In the genomic region with DNA sequence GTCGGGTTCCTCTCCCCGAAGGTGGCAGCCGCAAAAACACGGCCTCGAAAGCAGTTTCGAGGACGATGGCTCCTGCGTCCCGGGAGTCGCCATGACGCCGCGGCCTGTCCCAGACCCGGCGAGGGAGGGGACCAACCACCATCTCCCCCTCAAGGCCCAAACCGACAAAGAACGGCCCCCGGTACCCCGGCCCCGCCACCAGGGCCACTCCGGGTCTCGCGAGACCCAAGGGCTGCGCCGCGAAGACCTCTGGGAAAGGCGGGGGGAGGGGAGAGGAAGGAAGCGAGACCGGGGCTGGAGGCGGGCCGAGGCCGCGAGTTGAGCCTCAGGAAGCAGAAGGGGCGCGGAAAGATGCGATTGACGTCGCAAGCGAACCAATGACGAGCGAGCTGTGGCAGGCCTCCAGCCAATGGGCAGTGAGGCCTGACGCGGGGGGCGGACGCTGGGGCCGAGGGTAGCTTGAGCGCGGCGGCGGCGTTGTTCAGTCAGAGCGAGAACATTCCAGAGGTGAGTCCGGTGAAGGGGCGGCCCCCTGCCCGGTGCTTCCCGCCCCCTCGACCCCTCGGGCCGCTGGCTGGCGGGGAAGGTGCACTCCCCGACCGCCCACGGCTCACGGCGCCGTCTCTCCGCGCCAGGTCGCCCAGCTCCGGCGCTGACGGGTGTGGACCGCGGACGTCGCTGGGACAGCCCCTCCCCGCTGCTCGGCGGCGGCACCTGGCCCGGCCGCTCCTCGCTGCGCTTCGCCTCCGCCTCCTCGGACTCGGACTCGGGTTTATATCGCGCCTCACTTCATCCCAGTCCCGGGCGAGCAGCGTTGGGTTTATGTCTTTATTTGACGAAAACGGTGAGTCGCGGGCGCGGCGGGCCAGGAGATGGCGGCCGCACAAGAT, we compare ENCODE assay signal across 8 cellular contexts. TPM values are rescaled to one million over a fixed set of nuclear protein-coding genes. Genes with fewer than 3 reads are reported as not detected.
DNase-seq lines count a peak whose midpoint lies in the region; ATAC-seq and TF ChIP-seq lines count a peak whose summit lies in the region.

Gene EIF5 (plus strand): TSS at position 484 of the 890 bp plus-strand sequence. CDS start 1,624 bp downstream, outside the sequence.

- H3K4me3 ChIP-seq in heart right ventricle (peak within 1 kb of the TSS; percentile 70 to 98 (median 92)), upper lobe of right lung (peak within 1 kb of the TSS; percentile 96)

- ATAC-seq in HG02870 (IDR thresholded peaks at IDR 0.05; ENCODE audit: unreplicated experiment) (peak; percentile 86), heart right ventricle (peak; percentile 95 to 99 (median 97)), upper lobe of right lung (peak; percentile 94)

- in situ Hi-C loops in GM13976 (cut with MboI; ENCODE audit: low sequenced_read_pairs, unreplicated experiment) = no loop called here

- H3K4me1 ChIP-seq in heart right ventricle (peaks cover 7 to 46% (median 33%) of the 10 kb centered on the region in 9 donors), upper lobe of right lung (peaks cover 27% of the 10 kb centered on the region)

- no peaks in the 10 kb centered on the region for H3K27me3 ChIP-seq in heart right ventricle
- no peaks in the 10 kb centered on the region for H3K27me3 ChIP-seq in upper lobe of right lung

- H3K9me3 ChIP-seq in heart right ventricle = no peaks in the 10 kb centered on the region
- no peaks in the 10 kb centered on the region for H3K9me3 ChIP-seq in upper lobe of right lung

- peaks cover 6 to 39% (median 33%) of the 10 kb centered on the region in 9 donors for H3K36me3 ChIP-seq in heart right ventricle
- peaks cover 39% of the 10 kb centered on the region for H3K36me3 ChIP-seq in upper lobe of right lung

- no peak for TF ChIP-seq CTCF in GM13976 (IDR thresholded peaks at IDR 0.05; ENCODE audit: borderline replicate concordance, control extremely low read depth, extremely low read depth, insufficient read depth, missing control alignments)
- peak in 4 of 9 donors; percentile 20 to 39 (median 24) for TF ChIP-seq CTCF in heart right ventricle (IDR thresholded peaks at IDR 0.05)
- no peak for TF ChIP-seq CTCF in upper lobe of right lung (IDR thresholded peaks at IDR 0.05)

- whole genome bisulfite sequencing in heart right ventricle, 2 donors = 0% methylated on average over 97 to 103 of the region's 103 CpGs

- H3K27ac ChIP-seq in heart right ventricle (peak within 1 kb of the TSS; percentile 97 to 100 (median 100)), upper lobe of right lung (peak within 1 kb of the TSS; percentile 100)

- DNase-seq in GM13976 (ENCODE audit: low spot score) (peak; percentile 97), NCI-H146 treated with DMSO at 0.1 percent for 48 hours (lab: John Stamatoyannopoulos, UW; ENCODE audit: unreplicated experiment) (peak; percentile 99), amniotic epithelial cell (ENCODE audit: low read depth) (peak; percentile 96), heart right ventricle (peak; percentile 98 to 100), posterior vena cava (ENCODE audit: low spot score) (peak; percentile 100), upper lobe of right lung (peak; percentile 99)

- intact Hi-C loops in T-helper 1 cell treated with Interleukin-12 subunit alpha and Interleukin-12 subunit beta and Interleukin-4 antibody, amounts not matched to agents 30 ng/mL and 1 ng/mL, for 36 hours (cut with micrococcal nuclease) = loop anchor here (1.0 to 10.0 kb wide), 9 partner anchors 51 to 1385 kb away; partner anchors contain the start of genes BAG5, CKB, COA8 and HSP90AA1
- intact Hi-C loops in heart right ventricle (cut with DNase I) = loop anchor here in 5 of 10 donors (1.0 to 10.0 kb wide), 4 partner anchors 51 to 131 kb away; partner anchors contain the start of gene MARK3 (in 4 of the 5)
- intact Hi-C loops in posterior vena cava (cut with DNase I) = loop anchor here in 1 of 2 donors (10.0 kb wide), 1 partner anchor 51 kb away; the partner anchor contains the start of gene MARK3
- intact Hi-C loops in upper lobe of right lung (cut with DNase I) = no loop called here

RNA-seq across cellular contexts. Expression of gene EIF5, which starts in this region (rescaled TPM):
- total RNA-seq in T-helper 1 cell treated with Interleukin-12 subunit alpha and Interleukin-12 subunit beta and Interleukin-4 antibody, amounts not matched to agents 30 ng/mL and 1 ng/mL, for 36 hours = 200 and 208 TPM in 2 replicates
- 100 to 1,000 TPM; 163 to 323 (median 243) TPM for total RNA-seq in heart right ventricle
- 100 to 1,000 TPM in 1 of 2 donors, 10 to 100 TPM in 1; 56.7 to 125 TPM for polyA plus RNA-seq in heart right ventricle
- total RNA-seq in posterior vena cava = 100 to 1,000 TPM; 191 to 232 TPM
- 245 TPM for total RNA-seq in upper lobe of right lung

Comparison
In these comparisons a context has a peak if more than half of its experiments do, and no peak if none do; other contexts are left out.
1. Peak in every context shown above with its lines: DNase-seq, ATAC-seq, H3K4me3 ChIP-seq and H3K27ac ChIP-seq.